8 cellular contexts compared by ENCODE assay signal in the genomic region with DNA sequence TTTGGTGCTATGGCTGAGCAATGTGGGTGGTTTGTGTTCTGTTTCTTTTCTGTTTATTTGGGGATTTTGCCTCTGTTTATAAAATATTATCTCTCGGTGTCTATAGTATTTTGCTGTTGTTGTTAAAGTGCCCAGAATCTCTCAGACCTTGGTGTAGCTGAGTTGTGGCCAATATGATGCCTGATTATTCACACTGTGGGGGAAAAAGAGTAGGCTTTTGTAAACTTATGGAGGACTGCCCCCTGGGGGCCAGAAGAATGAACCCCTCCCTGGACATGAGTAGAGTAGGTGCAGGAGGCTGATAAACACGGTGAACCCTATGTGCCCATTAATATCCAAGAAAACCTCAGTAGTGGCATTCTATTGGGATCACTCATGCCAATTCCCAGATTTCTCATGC. TPM values are rescaled to one million over a fixed set of nuclear protein-coding genes. Genes with fewer than 3 reads are reported as not detected.
DNase-seq lines count a peak whose midpoint lies in the region; ATAC-seq, FAIRE-seq and TF ChIP-seq lines count a peak whose summit lies in the region.

No MANE protein-coding gene starts in this region.

- TF ChIP-seq CTCF in activated CD8-positive, alpha-beta T cell treated with anti-CD3 and anti-CD28 coated beads for 36 hours (IDR thresholded peaks at IDR 0.05) = no peak
- peak; percentile 83 for TF ChIP-seq CTCF in fibroblast of the aortic adventitia (IDR thresholded peaks at IDR 0.05; ENCODE audit: insufficient read depth, low read length)
- TF ChIP-seq CTCF in pancreas (IDR thresholded peaks at IDR 0.05) = peak in 2 of 4 donors; percentile 18 to 20

- no peaks in the 10 kb centered on the region for H3K4me1 Mint-ChIP-seq in activated CD8-positive, alpha-beta T cell treated with anti-CD3 and anti-CD28 coated beads for 36 hours (ENCODE audit: low read depth)
- H3K4me1 Mint-ChIP-seq in activated CD8-positive, alpha-beta T cell treated with anti-CD3 and anti-CD28 coated beads, Interleukin-2, amount 10 ng/mL, durations not matched to agents 7 days and 5 days (ENCODE audit: low read depth) = no peaks in the 10 kb centered on the region
- no peaks in the 10 kb centered on the region for H3K4me1 Mint-ChIP-seq in stimulated activated naive CD8-positive, alpha-beta T cell treated with anti-CD3 and anti-CD28 coated beads, Interleukin-15, amount 100 ng/mL, for 72 hours

- H3K4me3 Mint-ChIP-seq in activated CD8-positive, alpha-beta T cell treated with anti-CD3 and anti-CD28 coated beads for 36 hours = no peak overlapping the region
- H3K4me3 Mint-ChIP-seq in activated CD8-positive, alpha-beta T cell treated with anti-CD3 and anti-CD28 coated beads, Interleukin-2, amount 10 ng/mL, durations not matched to agents 7 days and 5 days = no peak overlapping the region
- H3K4me3 Mint-ChIP-seq in stimulated activated naive CD8-positive, alpha-beta T cell treated with anti-CD3 and anti-CD28 coated beads, Interleukin-15, amount 100 ng/mL, for 72 hours = no peak overlapping the region

- CTCF ChIA-PET in activated CD8-positive, alpha-beta T cell treated with anti-CD3 and anti-CD28 coated beads for 36 hours (lab: Charles Lee) = interaction anchor here (1.1 kb wide), 1 partner anchor 1009 kb away, joined by 3 read pairs; no protein-coding TSS in a partner anchor
- CTCF ChIA-PET in activated CD8-positive, alpha-beta T cell treated with anti-CD3 and anti-CD28 coated beads, Interleukin-2, amount 10 ng/mL, durations not matched to agents 7 days and 5 days (lab: Charles Lee) = no interaction called here

- no peaks in the 10 kb centered on the region for H3K9me3 Mint-ChIP-seq in activated CD8-positive, alpha-beta T cell treated with anti-CD3 and anti-CD28 coated beads for 36 hours
- no peaks in the 10 kb centered on the region for H3K9me3 Mint-ChIP-seq in activated CD8-positive, alpha-beta T cell treated with anti-CD3 and anti-CD28 coated beads, Interleukin-2, amount 10 ng/mL, durations not matched to agents 7 days and 5 days (ENCODE audit: insufficient read depth)
- no peaks in the 10 kb centered on the region for H3K9me3 Mint-ChIP-seq in stimulated activated naive CD8-positive, alpha-beta T cell treated with anti-CD3 and anti-CD28 coated beads, Interleukin-15, amount 100 ng/mL, for 72 hours

- H3K9me3 ChIP-seq in Karpas-422 (ENCODE audit: low read length) (no peaks in the 10 kb centered on the region), pancreas (no peaks in the 10 kb centered on the region)

- WGBS in pancreas, 2 donors = 24 to 50% methylated on average over 2 of the region's 2 CpGs

- H2AFZ ChIP-seq in Karpas-422 (ENCODE audit: low read length) = no peak overlapping the region

- FAIRE-seq in RCC 7860 (lab: Jason Lieb, UNC) (peak; percentile 87), pancreas (lab: Jason Lieb, UNC) (no peak)

- H3K36me3 Mint-ChIP-seq in activated CD8-positive, alpha-beta T cell treated with anti-CD3 and anti-CD28 coated beads for 36 hours (ENCODE audit: low read depth) = no peaks in the 10 kb centered on the region
- H3K36me3 Mint-ChIP-seq in activated CD8-positive, alpha-beta T cell treated with anti-CD3 and anti-CD28 coated beads, Interleukin-2, amount 10 ng/mL, durations not matched to agents 7 days and 5 days (ENCODE audit: low read depth) = no peaks in the 10 kb centered on the region

- H4K20me1 ChIP-seq in Karpas-422 (ENCODE audit: insufficient read depth, low read depth, low read length) = no peaks in the 10 kb centered on the region

- POLR2A ChIA-PET in activated CD8-positive, alpha-beta T cell treated with anti-CD3 and anti-CD28 coated beads for 36 hours (lab: Charles Lee) = no interaction called here
- POLR2A ChIA-PET in activated CD8-positive, alpha-beta T cell treated with anti-CD3 and anti-CD28 coated beads, Interleukin-2, amount 10 ng/mL, durations not matched to agents 7 days and 5 days (lab: Charles Lee) = no interaction called here

- ATAC-seq in activated CD8-positive, alpha-beta T cell treated with anti-CD3 and anti-CD28 coated beads for 36 hours = no peak
- ATAC-seq in activated CD8-positive, alpha-beta T cell treated with anti-CD3 and anti-CD28 coated beads, Interleukin-2, amount 10 ng/mL, durations not matched to agents 7 days and 5 days = no peak
- peak in 3 of 4 donors; percentile 76 to 81 (median 78) for ATAC-seq in pancreas
- ATAC-seq in stimulated activated naive CD8-positive, alpha-beta T cell treated with anti-CD3 and anti-CD28 coated beads, Interleukin-15, amount 100 ng/mL, for 72 hours = no peak

- intact Hi-C loops in activated CD8-positive, alpha-beta T cell treated with anti-CD3 and anti-CD28 coated beads for 36 hours (cut with micrococcal nuclease) = no loop called here
- intact Hi-C loops in pancreas (cut with DNase I) = loop anchor here in 1 of 3 donors (10.0 kb wide), 1 partner anchor 104 kb away; no protein-coding TSS in a partner anchor

- no peak overlapping the region for H3K9ac ChIP-seq in Karpas-422 (ENCODE audit: low read length)

- H3K36me3 ChIP-seq in Karpas-422 (ENCODE audit: insufficient read depth, low read length) (no peaks in the 10 kb centered on the region), pancreas (no peaks in the 10 kb centered on the region)

- no peak overlapping the region for H3K27ac ChIP-seq in Karpas-422 (ENCODE audit: low read length)
- no peak overlapping the region for H3K27ac ChIP-seq in pancreas

- no peak overlapping the region for H3K4me2 ChIP-seq in Karpas-422 (ENCODE audit: low read depth, low read length, poor library complexity, severe bottlenecking)

- H3K27ac Mint-ChIP-seq in activated CD8-positive, alpha-beta T cell treated with anti-CD3 and anti-CD28 coated beads for 36 hours = no peak overlapping the region
- H3K27ac Mint-ChIP-seq in activated CD8-positive, alpha-beta T cell treated with anti-CD3 and anti-CD28 coated beads, Interleukin-2, amount 10 ng/mL, durations not matched to agents 7 days and 5 days = no peak overlapping the region
- no peak overlapping the region for H3K27ac Mint-ChIP-seq in stimulated activated naive CD8-positive, alpha-beta T cell treated with anti-CD3 and anti-CD28 coated beads, Interleukin-15, amount 100 ng/mL, for 72 hours

- H3K4me1 ChIP-seq in Karpas-422 (ENCODE audit: low read length) (no peaks in the 10 kb centered on the region), pancreas (no peaks in the 10 kb centered on the region)

- no peaks in the 10 kb centered on the region for H3K79me2 ChIP-seq in Karpas-422 (ENCODE audit: low read length)

- no peaks in the 10 kb centered on the region for H3K9me2 ChIP-seq in Karpas-422 (replicated peaks; ENCODE audit: insufficient read depth, low read length)

- peak; percentile 22 for DNase-seq in activated CD8-positive, alpha-beta T cell treated with anti-CD3 and anti-CD28 coated beads for 36 hours
- DNase-seq in activated CD8-positive, alpha-beta T cell treated with anti-CD3 and anti-CD28 coated beads, Interleukin-2, amount 10 ng/mL, durations not matched to agents 7 days and 5 days = no peak
- peak; percentile 81 for DNase-seq in Karpas-422
- DNase-seq in RCC 7860 (ENCODE audit: low spot score) = peak; percentile 71
- peak; percentile 91 for DNase-seq in fibroblast of the aortic adventitia (ENCODE audit: low read depth)
- no peak for DNase-seq in pancreas
- DNase-seq in activated effector memory CD4-positive, alpha-beta T cell treated with anti-CD3 and anti-CD28 coated beads, Interleukin-2, amount 50 U/mL, for 16 hours = no peak
- no peak for DNase-seq in stimulated activated naive CD8-positive, alpha-beta T cell treated with anti-CD3 and anti-CD28 coated beads, Interleukin-15, amount 100 ng/mL, for 72 hours

- H3K27me3 ChIP-seq in Karpas-422 (ENCODE audit: low read length) (no peaks in the 10 kb centered on the region), pancreas (no peaks in the 10 kb centered on the region)

- H3K27me3 Mint-ChIP-seq in activated CD8-positive, alpha-beta T cell treated with anti-CD3 and anti-CD28 coated beads for 36 hours = peaks cover 1% of the 10 kb centered on the region
- H3K27me3 Mint-ChIP-seq in activated CD8-positive, alpha-beta T cell treated with anti-CD3 and anti-CD28 coated beads, Interleukin-2, amount 10 ng/mL, durations not matched to agents 7 days and 5 days (ENCODE audit: low read depth) = no peaks in the 10 kb centered on the region
- H3K27me3 Mint-ChIP-seq in stimulated activated naive CD8-positive, alpha-beta T cell treated with anti-CD3 and anti-CD28 coated beads, Interleukin-15, amount 100 ng/mL, for 72 hours = no peaks in the 10 kb centered on the region

- H3K4me3 ChIP-seq in Karpas-422 (ENCODE audit: low read length) = no peak overlapping the region
- H3K4me3 ChIP-seq in fibroblast of the aortic adventitia (ENCODE audit: low read depth, low read length) = no peak overlapping the region
- no peak overlapping the region for H3K4me3 ChIP-seq in pancreas

RNA-seq across cellular contexts. Expression of a gene that starts 49.0 kb away (rescaled TPM):
- total RNA-seq in activated CD8-positive, alpha-beta T cell treated with anti-CD3 and anti-CD28 coated beads for 36 hours = under 1 TPM; 0.13 to 0.38 TPM
- total RNA-seq in activated CD8-positive, alpha-beta T cell treated with anti-CD3 and anti-CD28 coated beads, Interleukin-2, amount 10 ng/mL, durations not matched to agents 7 days and 5 days = under 1 TPM in 1 of 2 experiments, not detected in 1; 0.23 TPM
- not detected in 2 replicates for total RNA-seq in Karpas-422 (2014; rRNA removed; shearing (Covaris generic); ENCODE audit: low replicate concordance)
- 89.6 and 157 TPM in 2 replicates for total RNA-seq in fibroblast of the aortic adventitia (ENCODE audit: low replicate concordance)
- 10 to 100 TPM in 2 of 6 donors, 1 to 10 TPM in 4; 1.7 to 18.4 (median 3.8) TPM for total RNA-seq in pancreas
- polyA plus RNA-seq in pancreas = 1 to 10 TPM; 4.8 to 6.2 TPM

Comparison
In these comparisons a context has a peak if more than half of its experiments do, and no peak if none do; other contexts are left out.
1. DNase-seq: peak in activated CD8-positive, alpha-beta T cell treated with anti-CD3 and anti-CD28 coated beads for 36 hours (single experiment), Karpas-422 (single experiment), RCC 7860 (single experiment) and fibroblast of the aortic adventitia (single experiment); none in activated CD8-positive, alpha-beta T cell treated with anti-CD3 and anti-CD28 coated beads, Interleukin-2, amount 10 ng/mL, durations not matched to agents 7 days and 5 days (single experiment), pancreas (0 of 6), activated effector memory CD4-positive, alpha-beta T cell treated with anti-CD3 and anti-CD28 coated beads, Interleukin-2, amount 50 U/mL, for 16 hours (single experiment) and stimulated activated naive CD8-positive, alpha-beta T cell treated with anti-CD3 and anti-CD28 coated beads, Interleukin-15, amount 100 ng/mL, for 72 hours (0 of 2).
2. ATAC-seq: peak in pancreas (3 of 4); none in activated CD8-positive, alpha-beta T cell treated with anti-CD3 and anti-CD28 coated beads for 36 hours (single experiment), activated CD8-positive, alpha-beta T cell treated with anti-CD3 and anti-CD28 coated beads, Interleukin-2, amount 10 ng/mL, durations not matched to agents 7 days and 5 days (single experiment) and stimulated activated naive CD8-positive, alpha-beta T cell treated with anti-CD3 and anti-CD28 coated beads, Interleukin-15, amount 100 ng/mL, for 72 hours (single experiment).